8 cellular contexts compared by ENCODE assay signal in the genomic region with DNA sequence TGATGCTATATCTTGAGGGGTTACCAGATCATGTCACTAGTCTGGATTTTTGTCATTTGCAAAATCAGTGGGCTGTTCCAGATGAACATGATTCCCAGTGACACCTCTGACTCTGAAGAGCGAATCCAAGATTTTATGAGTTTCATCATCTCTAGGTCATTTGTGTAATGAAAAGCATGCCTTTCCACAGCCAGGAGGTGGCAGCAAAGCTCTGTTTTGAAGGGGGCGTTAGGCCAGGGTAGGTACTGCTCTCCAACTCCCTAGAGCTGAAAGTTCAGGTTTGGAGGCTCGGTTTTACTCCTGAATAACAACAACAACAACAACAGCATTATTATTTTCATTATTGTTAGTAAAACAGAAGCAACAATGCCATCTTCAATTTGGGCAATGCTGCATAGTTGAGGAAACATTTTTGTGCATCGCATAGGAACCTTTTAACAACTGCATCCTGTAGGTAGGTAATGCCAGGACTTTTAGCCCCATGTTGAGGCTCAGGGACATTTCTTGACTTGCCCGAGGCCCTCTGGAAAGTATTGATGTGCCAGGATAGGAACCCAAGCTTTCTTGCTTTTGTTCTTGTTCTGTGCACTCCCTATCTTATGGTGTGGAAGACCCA.
DNase-seq lines count a peak whose midpoint lies in the region; ATAC-seq and TF ChIP-seq lines count a peak whose summit lies in the region.

No MANE protein-coding gene starts in this region.

- no peaks in the 10 kb centered on the region for H3K36me3 Mint-ChIP-seq in type B pancreatic cell

- no peaks in the 10 kb centered on the region for H3K36me3 ChIP-seq in lower lobe of right lung

- H3K9me3 Mint-ChIP-seq in type B pancreatic cell, result no peaks in the 10 kb centered on the region

- DNase-seq in NCI-H524 (lab: John Stamatoyannopoulos, UW) (peak; percentile 62 to 64), NCI-H524 treated with DMSO at 0.1 percent for 48 hours (lab: John Stamatoyannopoulos, UW) (no peak), RPMI8226 (peak; percentile 47), cardiac fibroblast (ENCODE audit: low read depth in 2 of 2) (peak; percentile 67 to 82), lower lobe of right lung (no peak), type B pancreatic cell (ENCODE audit: extremely low spot score, unreplicated experiment) (no peak), coronary artery (ENCODE audit: low spot score) (no peak)

- no peaks in the 10 kb centered on the region for H3K9me3 ChIP-seq in lower lobe of right lung

- no peaks in the 10 kb centered on the region for H3K4me1 Mint-ChIP-seq in type B pancreatic cell (ENCODE audit: unreplicated experiment)

- TF ChIP-seq CTCF in cardiac fibroblast (IDR thresholded peaks at IDR 0.05; ENCODE audit: low read depth, low read length), result peak; percentile 75
- peak; percentile 64 for TF ChIP-seq CTCF in lower lobe of right lung (IDR thresholded peaks at IDR 0.05)
- TF ChIP-seq CTCF in type B pancreatic cell (conservative IDR thresholded peaks at IDR 0.05), result peak; percentile 86
- TF ChIP-seq CTCF in coronary artery (IDR thresholded peaks at IDR 0.05), result no peak

- H3K4me1 ChIP-seq in lower lobe of right lung, result peaks cover 12% of the 10 kb centered on the region

- H3K4me3 ChIP-seq in cardiac fibroblast (replicated peaks in 1 of 2; ENCODE audit: low read depth in 2 of 2, low read length in 2 of 2), result no peak overlapping the region
- H3K4me3 ChIP-seq in lower lobe of right lung, result no peak overlapping the region
- no peak overlapping the region for H3K4me3 ChIP-seq in coronary artery

- no peak overlapping the region for H3K27ac Mint-ChIP-seq in type B pancreatic cell

- H3K27me3 ChIP-seq in lower lobe of right lung (ENCODE audit: low read depth), result no peaks in the 10 kb centered on the region

- no peak overlapping the region for H3K4me3 Mint-ChIP-seq in type B pancreatic cell

- ATAC-seq in HG02981 (IDR thresholded peaks at IDR 0.05; ENCODE audit: unreplicated experiment) (peak; percentile 57), lower lobe of right lung (peak; percentile 68 to 71)

- no peak overlapping the region for H3K27ac ChIP-seq in lower lobe of right lung
- no peak overlapping the region for H3K27ac ChIP-seq in coronary artery

- intact Hi-C loops in lower lobe of right lung (cut with DNase I), result no loop called here

- H3K27me3 Mint-ChIP-seq in type B pancreatic cell, result peaks cover 3% of the 10 kb centered on the region

Comparison
In these comparisons a context has a peak if more than half of its experiments do, and no peak if none do; other contexts are left out.
1. DNase-seq: peak in NCI-H524 (2 of 2), RPMI8226 (single experiment) and cardiac fibroblast (2 of 2); none in NCI-H524 treated with DMSO at 0.1 percent for 48 hours (single experiment), lower lobe of right lung (single experiment), type B pancreatic cell (single experiment) and coronary artery (single experiment).